Comparison of ENCODE assay signal across 2 cellular contexts in genomic region chr2:10449481-10449831, GRCh38.
TF ChIP-seq lines count a peak whose summit lies in the region.

No MANE protein-coding gene starts in this region.

TF ChIP-seq in SK-N-SH, 30 proteins besides CTCF, POLR2A, EP300 and RAD21 (continued from another document):
- TF ChIP-seq IRF3 (IDR thresholded peaks at IDR 0.05; ENCODE audit: low read depth, low read length) (no peak), RCOR1 (IDR thresholded peaks at IDR 0.05; ENCODE audit: low read length) (no peak), EZH2phosphoT487 (IDR thresholded peaks at IDR 0.05; ENCODE audit: borderline replicate concordance, low read depth) (no peak), CHD2 (IDR thresholded peaks at IDR 0.05; ENCODE audit: low read length, partially characterized antibody) (no peak), GABPA (IDR thresholded peaks at IDR 0.05; ENCODE audit: low read depth) (no peak), PBX3 (IDR thresholded peaks at IDR 0.05) (no peak), GATA2 (CRISPR knock-in tag; IDR thresholded peaks at IDR 0.05) (no peak), ELF1 (IDR thresholded peaks at IDR 0.05) (no peak), TAF1 (IDR thresholded peaks at IDR 0.05; ENCODE audit: borderline replicate concordance, low read depth, low read length) (no peak), FOXJ3 (CRISPR knock-in tag; IDR thresholded peaks at IDR 0.05) (no peak), NFIC (IDR thresholded peaks at IDR 0.05; ENCODE audit: borderline replicate concordance) (no peak), ZBTB33 (IDR thresholded peaks at IDR 0.05; ENCODE audit: borderline replicate concordance, low read depth) (no peak), TEAD4 (IDR thresholded peaks at IDR 0.05; ENCODE audit: borderline replicate concordance, insufficient read depth) (no peak), NRF1 (IDR thresholded peaks at IDR 0.05; ENCODE audit: low read depth, low read length) (no peak), SMC3 (IDR thresholded peaks at IDR 0.05; ENCODE audit: low read depth, low read length) (no peak), MEF2A (IDR thresholded peaks at IDR 0.05; ENCODE audit: borderline replicate concordance, low read depth) (no peak), REST (IDR thresholded peaks at IDR 0.05; ENCODE audit: low read depth, low read length) (no peak), YY1 (IDR thresholded peaks at IDR 0.05; ENCODE audit: low read depth) (no peak)

TF ChIP-seq in SK-N-SH treated with all-trans-retinoic acid at 6 μM for 48 hours, 23 proteins besides CTCF, POLR2A, EP300 and RAD21 (continued from another document):
- TF ChIP-seq TSHZ2 (CRISPR knock-in tag; IDR thresholded peaks at IDR 0.05) (no peak), SNAI2 (CRISPR knock-in tag; IDR thresholded peaks at IDR 0.05) (no peak), ZFP3 (CRISPR knock-in tag; IDR thresholded peaks at IDR 0.05) (no peak), ZNF70 (CRISPR knock-in tag; IDR thresholded peaks at IDR 0.05) (no peak), PATZ1 (CRISPR knock-in tag; IDR thresholded peaks at IDR 0.05; ENCODE audit: borderline replicate concordance) (no peak), POU6F1 (CRISPR knock-in tag; IDR thresholded peaks at IDR 0.05; ENCODE audit: borderline replicate concordance, low read depth) (no peak), RARB (CRISPR knock-in tag; IDR thresholded peaks at IDR 0.05) (no peak), CREB5 (CRISPR knock-in tag; IDR thresholded peaks at IDR 0.05; ENCODE audit: low read depth) (no peak), ARNTL (CRISPR knock-in tag; IDR thresholded peaks at IDR 0.05; ENCODE audit: borderline replicate concordance, low read depth) (no peak), PPARA (CRISPR knock-in tag; IDR thresholded peaks at IDR 0.05; ENCODE audit: borderline replicate concordance) (no peak), ZNF8 (CRISPR knock-in tag; IDR thresholded peaks at IDR 0.05) (no peak)
